7 cellular contexts compared by ENCODE assay signal in genomic region chr12:80788407-80788806, GRCh38.
DNase-seq lines count a peak whose midpoint lies in the region; ATAC-seq and TF ChIP-seq lines count a peak whose summit lies in the region.
"Not testable (repeated sequence)": the region's sequence is repeated elsewhere in the genome, so short reads cannot be mapped to it uniquely, and the experiment has no call there.

No MANE protein-coding gene starts in this region.

- not testable (repeated sequence) for H3K9me3 ChIP-seq in H9 (ENCODE audit: control insufficient read depth, low read depth, low read length); endodermal cell (ENCODE audit: control insufficient read depth, low read length)

- H3K27me3 Mint-ChIP-seq in GM23338 (ENCODE audit: insufficient read depth, low read depth, poor library complexity): peaks cover 15% of the 10 kb centered on the region
- H3K27me3 Mint-ChIP-seq in H9 (ENCODE audit: low read depth); WTC11 (ENCODE audit: low read depth); endodermal cell (ENCODE audit: insufficient read depth); endothelial cell (ENCODE audit: unreplicated experiment); nephron progenitor cell (ENCODE audit: low read depth, poor library complexity); neural crest cell (ENCODE audit: low read depth): not testable (repeated sequence)

- not testable (repeated sequence) for H2BK20ac ChIP-seq in H9 (ENCODE audit: low read depth, low read length, poor library complexity, severe bottlenecking)

- peak overlapping the region; percentile 34 for H3K4me3 ChIP-seq in GM23338
- peak overlapping the region; percentile 75 for H3K4me3 ChIP-seq in endodermal cell (ENCODE audit: low read length)

- not testable (repeated sequence) for ATAC-seq in GM23338, WTC11

- H3K18ac ChIP-seq in H9 (ENCODE audit: insufficient read length, low read depth, low read length): not testable (repeated sequence)

- not testable (repeated sequence) for H3K56ac ChIP-seq in H9 (ENCODE audit: insufficient read length, low read depth, low read length)

- H3K36me3 ChIP-seq in GM23338 (ENCODE audit: insufficient read depth); endodermal cell (ENCODE audit: control insufficient read depth, insufficient read depth, low read length): not testable (repeated sequence)

- not testable (repeated sequence) for H3K4ac ChIP-seq in H9 (ENCODE audit: low read depth, low read length)

- not testable (repeated sequence) for H3K14ac ChIP-seq in H9 (ENCODE audit: insufficient read depth, low read length)

- H2BK15ac ChIP-seq in H9 (ENCODE audit: low read depth, low read length): not testable (repeated sequence)

- H4K20me1 ChIP-seq in GM23338 (replicated peaks; ENCODE audit: insufficient read depth); H9 (ENCODE audit: control insufficient read depth, insufficient read depth, insufficient read length): not testable (repeated sequence)

- H4K91ac ChIP-seq in H9 (ENCODE audit: insufficient read length, low read depth, low read length): not testable (repeated sequence)

- H3K27ac Mint-ChIP-seq in GM23338; endothelial cell (ENCODE audit: unreplicated experiment): not testable (repeated sequence)
- H3K27ac Mint-ChIP-seq in H9 (peak overlapping the region in 2 of 3 experiments; percentile 27 to 36; a peak in 4 of 7 replicates), WTC11 (peak overlapping the region; percentile 17; the same call in 1 of the 2 replicates), endodermal cell (peak overlapping the region; percentile 90), nephron progenitor cell (peak overlapping the region; percentile 31), neural crest cell (ENCODE audit: unreplicated experiment) (peak overlapping the region; percentile 75)

- peak overlapping the region; percentile 51; the same call in 1 of the 2 replicates for H3K27ac ChIP-seq in GM23338 (ENCODE audit: low read depth)
- not testable (repeated sequence) for H3K27ac ChIP-seq in H9 (ENCODE audit: insufficient read length, low read depth, low read length); endodermal cell (ENCODE audit: low read depth, low read length)

- CTCF ChIA-PET in WTC11 (lab: Charles Lee): interaction anchor here (1.7 kb wide), 1 partner anchor 49 kb away, joined by 5 read pairs; no protein-coding TSS in a partner anchor

- H3T11ph ChIP-seq in H9 (ENCODE audit: low read length): not testable (repeated sequence)

- POLR2A ChIA-PET in WTC11 (lab: Charles Lee): not testable (repeated sequence)

- not testable (repeated sequence) for H3F3A ChIP-seq in GM23338 (replicated peaks; ENCODE audit: low read depth)

- H4K5ac ChIP-seq in H9 (ENCODE audit: insufficient read length, low read depth, low read length): not testable (repeated sequence)

- H3K79me2 ChIP-seq in GM23338 (replicated peaks; ENCODE audit: insufficient read depth); H9 (ENCODE audit: insufficient read depth, low read length): not testable (repeated sequence)

- not testable (repeated sequence) for H3K23me2 ChIP-seq in H9 (ENCODE audit: insufficient read length, low read depth, low read length, poor library complexity, severe bottlenecking)

- H3K9ac ChIP-seq in H9 (ENCODE audit: extremely low read depth, insufficient read length, low read length); endodermal cell (ENCODE audit: extremely low read depth, low read length, poor library complexity, severe bottlenecking): not testable (repeated sequence)

- not testable (repeated sequence) for H3K4me3 Mint-ChIP-seq in GM23338, nephron progenitor cell, neural crest cell
- H3K4me3 Mint-ChIP-seq in H9 (peak overlapping the region; percentile 22 to 65; a peak in 4 of 5 replicates), WTC11 (peak overlapping the region; percentile 60), endodermal cell (peak overlapping the region; percentile 62), endothelial cell (ENCODE audit: unreplicated experiment) (peak overlapping the region; percentile 58)

- H2BK12ac ChIP-seq in H9 (ENCODE audit: insufficient read length, low read depth, low read length): not testable (repeated sequence)

- peaks cover 23% of the 10 kb centered on the region for H3K4me1 Mint-ChIP-seq in GM23338
- H3K4me1 Mint-ChIP-seq in H9: peaks cover 53 to 55% of the 10 kb centered on the region in 2 experiments
- peaks cover 43% of the 10 kb centered on the region for H3K4me1 Mint-ChIP-seq in WTC11
- peaks cover 48% of the 10 kb centered on the region for H3K4me1 Mint-ChIP-seq in endodermal cell
- H3K4me1 Mint-ChIP-seq in endothelial cell (ENCODE audit: unreplicated experiment); nephron progenitor cell; neural crest cell: not testable (repeated sequence)

- H3K9me3 Mint-ChIP-seq in GM23338; H9; endothelial cell (ENCODE audit: unreplicated experiment); nephron progenitor cell; neural crest cell: not testable (repeated sequence)
- H3K9me3 Mint-ChIP-seq in WTC11 (peaks cover 18% of the 10 kb centered on the region), endodermal cell (peaks cover 18% of the 10 kb centered on the region)

- peaks cover 18% of the 10 kb centered on the region for H3K4me1 ChIP-seq in GM23338 (ENCODE audit: insufficient read depth)
- H3K4me1 ChIP-seq in H9 (ENCODE audit: insufficient read depth, low read length); endodermal cell (ENCODE audit: control insufficient read depth, insufficient read depth, low read length): not testable (repeated sequence)

- H4K8ac ChIP-seq in H9 (replicated peaks; ENCODE audit: insufficient read length, low read depth, low read length): not testable (repeated sequence)

- H2AK5ac ChIP-seq in H9 (ENCODE audit: insufficient read length, low read length): not testable (repeated sequence)

- not testable (repeated sequence) for H3K9me2 ChIP-seq in GM23338 (ENCODE audit: insufficient read depth)

- H2BK120ac ChIP-seq in H9 (ENCODE audit: low read depth, low read length, poor library complexity, severe bottlenecking): not testable (repeated sequence)

- H3K4me2 ChIP-seq in GM23338; H9 (ENCODE audit: insufficient read depth, insufficient read length, low read length): not testable (repeated sequence)

- no CpG with 5 or more reads among the region's 10 CpGs for WGBS in H9 (ENCODE audit: extremely low coverage, insufficient read length, low lambda C conversion rate)
- WGBS in endodermal cell (ENCODE audit: insufficient coverage in 1 of 2, insufficient read length in 1 of 2), 2 experiments: 84 to 86% methylated on average over 5 to 10 of the region's 10 CpGs

- H2BK5ac ChIP-seq in H9 (ENCODE audit: insufficient read length, low read length): not testable (repeated sequence)

- H3K27me3 ChIP-seq in GM23338 (ENCODE audit: insufficient read depth); H9 (ENCODE audit: insufficient read depth, low read length); endodermal cell (ENCODE audit: control insufficient read depth, insufficient read depth, low read length, poor library complexity, severe bottlenecking): not testable (repeated sequence)

- DNase-seq in GM23338 (ENCODE audit: low spot score); H9; WTC11 (ENCODE audit: low spot score); endothelial cell (ENCODE audit: low spot score); nephron progenitor cell; neural crest cell (ENCODE audit: low read depth, low spot score): not testable (repeated sequence)
- DNase-seq in endodermal cell: peak; percentile 55

- peak overlapping the region; percentile 73 for H2AFZ ChIP-seq in GM23338
- not testable (repeated sequence) for H2AFZ ChIP-seq in H9 (ENCODE audit: low read length)

- TF ChIP-seq CTCF in GM23338 (conservative IDR thresholded peaks at IDR 0.05; ENCODE audit: low read depth in 2 of 2); H9 (conservative IDR thresholded peaks at IDR 0.05); WTC11 (IDR thresholded peaks at IDR 0.05); endodermal cell (conservative IDR thresholded peaks at IDR 0.05); endothelial cell (IDR thresholded peaks at IDR 0.05; ENCODE audit: unreplicated experiment); nephron progenitor cell (IDR thresholded peaks at IDR 0.05); neural crest cell (conservative IDR thresholded peaks at IDR 0.05): not testable (repeated sequence)

- not testable (repeated sequence) for H3K23ac ChIP-seq in H9 (ENCODE audit: insufficient read length, low read depth, low read length)

- H3K36me3 Mint-ChIP-seq in GM23338 (ENCODE audit: low read depth); endothelial cell (ENCODE audit: low read depth, unreplicated experiment); nephron progenitor cell (ENCODE audit: low read depth); neural crest cell (ENCODE audit: low read depth): not testable (repeated sequence)
- H3K36me3 Mint-ChIP-seq in H9 (ENCODE audit: insufficient read depth in 1 of 3, low read depth in 3 of 3) (peaks cover 8 to 21% (median 8%) of the 10 kb centered on the region in 3 experiments), WTC11 (peaks cover 25% of the 10 kb centered on the region), endodermal cell (ENCODE audit: low read depth) (peaks cover 32% of the 10 kb centered on the region)

- not testable (repeated sequence) for H3K79me1 ChIP-seq in H9 (ENCODE audit: insufficient read depth, low read depth, low read length, poor library complexity, severe bottlenecking)

TF ChIP-seq in GM23338, 12 proteins besides CTCF, POLR2A, EP300 and RAD21:
- peak; percentile 95 for TF ChIP-seq ZNF114 (CRISPR knock-in tag; IDR thresholded peaks at IDR 0.05)
